ENCODE assay signal across 1 cellular context in the genomic region with DNA sequence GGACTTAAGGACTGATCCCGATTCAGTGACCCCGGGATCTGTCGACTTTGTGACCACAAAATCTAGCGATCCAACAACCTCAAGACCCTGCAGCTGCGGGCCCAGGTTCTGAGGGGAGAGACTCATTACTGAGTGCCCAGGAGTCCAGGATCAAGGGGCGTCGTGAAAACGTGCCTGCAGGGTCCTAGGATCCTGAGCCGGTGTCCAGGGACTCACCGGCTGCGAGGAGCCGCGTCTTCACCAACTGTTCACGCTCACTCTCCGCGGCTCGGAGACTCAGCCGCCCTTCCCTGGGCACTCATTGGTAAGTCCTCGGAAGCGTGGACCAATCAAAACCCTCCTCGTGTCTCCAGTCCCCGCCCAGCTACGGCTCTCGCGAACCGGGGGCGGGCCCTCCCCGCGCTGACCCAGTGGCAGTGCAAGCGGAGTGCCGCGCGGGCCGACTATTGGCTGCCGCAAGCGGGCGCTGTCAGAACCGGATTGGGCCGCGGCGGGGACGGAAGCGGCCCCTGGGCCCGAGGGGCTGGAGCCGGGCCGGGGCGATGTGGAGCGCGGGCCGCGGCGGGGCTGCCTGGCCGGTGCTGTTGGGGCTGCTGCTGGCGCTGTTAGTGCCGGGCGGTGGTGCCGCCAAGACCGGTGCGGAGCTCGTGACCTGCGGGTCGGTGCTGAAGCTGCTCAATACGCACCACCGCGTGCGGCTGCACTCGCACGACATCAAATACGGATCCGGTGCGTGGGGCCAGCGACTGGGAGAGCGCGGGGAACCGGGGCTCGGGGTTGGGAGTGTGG.
TF ChIP-seq lines count a peak whose summit lies in the region.

A gene with protein sequence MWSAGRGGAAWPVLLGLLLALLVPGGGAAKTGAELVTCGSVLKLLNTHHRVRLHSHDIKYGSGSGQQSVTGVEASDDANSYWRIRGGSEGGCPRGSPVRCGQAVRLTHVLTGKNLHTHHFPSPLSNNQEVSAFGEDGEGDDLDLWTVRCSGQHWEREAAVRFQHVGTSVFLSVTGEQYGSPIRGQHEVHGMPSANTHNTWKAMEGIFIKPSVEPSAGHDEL (plus strand): TSS at position 508 of the 789 bp plus-strand sequence. CDS start 35 bp downstream, at position 543.

TF ChIP-seq in H1, 55 proteins besides CTCF, POLR2A, EP300 and RAD21 (continued from another document):
- TF ChIP-seq SRF (IDR thresholded peaks at IDR 0.05; ENCODE audit: low read depth, low read length) (no peak), JUN (IDR thresholded peaks at IDR 0.05; ENCODE audit: low read depth, low read length) (no peak), CHD2 (IDR thresholded peaks at IDR 0.05; ENCODE audit: low read length) (peak; percentile 72), NANOG (IDR thresholded peaks at IDR 0.05; ENCODE audit: insufficient read depth, low read depth, low read length, poor library complexity, severe bottlenecking) (no peak), CREB1 (IDR thresholded peaks at IDR 0.05) (peak; percentile 45), TAF1 (IDR thresholded peaks at IDR 0.05; ENCODE audit: low read depth, low read length) (peak; percentile 84), POU5F1 (IDR thresholded peaks at IDR 0.05; ENCODE audit: low read depth, low read length) (no peak), RFX5 (IDR thresholded peaks at IDR 0.05; ENCODE audit: borderline replicate concordance, low read depth, low read length) (peak; percentile 35; the same call in 1 of the 2 replicates), RNF2 (IDR thresholded peaks at IDR 0.05; ENCODE audit: borderline replicate concordance, low read depth, low read length, missing control alignments, poor library complexity, severe bottlenecking) (peak; percentile 43), RXRA (IDR thresholded peaks at IDR 0.05; ENCODE audit: insufficient read depth, low read depth, low read length) (no peak), TEAD4 (IDR thresholded peaks at IDR 0.05; ENCODE audit: low read depth, low read length) (no peak), PHF8 (conservative IDR thresholded peaks at IDR 0.05; ENCODE audit: low read depth, low read length) (peak; percentile 69), SP2 (IDR thresholded peaks at IDR 0.05; ENCODE audit: low read length) (peak; percentile 45; the same call in 1 of the 2 replicates), CEBPB (IDR thresholded peaks at IDR 0.05; ENCODE audit: low read depth, low read length) (no peak), ASH2L (IDR thresholded peaks at IDR 0.05; ENCODE audit: low read length) (peak; percentile 87), KDM1A (IDR thresholded peaks at IDR 0.05; ENCODE audit: borderline replicate concordance, low read length) (no peak), HDAC2 (IDR thresholded peaks at IDR 0.05; ENCODE audit: borderline replicate concordance in 1 of 2, low read depth in 2 of 2, low read length in 2 of 2) (no peak; a peak in 1 of 4 replicates), SIN3A (conservative IDR thresholded peaks at IDR 0.05 in 1 of 2, IDR thresholded peaks at IDR 0.05 in 1 of 2; ENCODE audit: low read depth in 1 of 2, low read length in 2 of 2) (peak in 1 of 2 experiments; percentile 47; a peak in 2 of 4 replicates), TBP (IDR thresholded peaks at IDR 0.05; ENCODE audit: low read depth, low read length) (0 out of 2 replicates have a peak, but pooled peaks have one; percentile 57), RBBP5 (IDR thresholded peaks at IDR 0.05; ENCODE audit: borderline replicate concordance, low read depth, low read length) (peak; percentile 37; the same call in 1 of the 2 replicates), CHD1 (IDR thresholded peaks at IDR 0.05; ENCODE audit: low read depth, low read length) (no peak; the same call in 1 of the 2 replicates), POLR2AphosphoS5 (IDR thresholded peaks at IDR 0.05; ENCODE audit: low read depth, low read length) (peak; percentile 75), SUZ12 (IDR thresholded peaks at IDR 0.05; ENCODE audit: low read length) (peak; percentile 33; the same call in 1 of the 2 replicates), CTBP2 (IDR thresholded peaks at IDR 0.05; ENCODE audit: borderline replicate concordance, insufficient read depth, insufficient read length, low read length) (no peak), EGR1 (IDR thresholded peaks at IDR 0.05; ENCODE audit: borderline replicate concordance, low read depth, low read length) (no peak), JUND (IDR thresholded peaks at IDR 0.05; ENCODE audit: low read length) (no peak), SP1 (IDR thresholded peaks at IDR 0.05; ENCODE audit: low read depth, low read length) (peak; percentile 91), EZH2 (IDR thresholded peaks at IDR 0.05; ENCODE audit: low read depth, low read length, severe bottlenecking) (no peak), KDM4A (IDR thresholded peaks at IDR 0.05; ENCODE audit: low read depth, low read length, severe bottlenecking) (peak; percentile 94), BRCA1 (IDR thresholded peaks at IDR 0.05; ENCODE audit: low read depth, low read length) (no peak), SP4 (IDR thresholded peaks at IDR 0.05; ENCODE audit: low read length) (no peak), GABPA (IDR thresholded peaks at IDR 0.05; ENCODE audit: borderline replicate concordance, insufficient read depth, low read length) (no peak), KDM5A (IDR thresholded peaks at IDR 0.05; ENCODE audit: low read length) (0 out of 2 replicates have a peak, but pooled peaks have one; percentile 52)
- TF ChIP-seq, protein P1, sequence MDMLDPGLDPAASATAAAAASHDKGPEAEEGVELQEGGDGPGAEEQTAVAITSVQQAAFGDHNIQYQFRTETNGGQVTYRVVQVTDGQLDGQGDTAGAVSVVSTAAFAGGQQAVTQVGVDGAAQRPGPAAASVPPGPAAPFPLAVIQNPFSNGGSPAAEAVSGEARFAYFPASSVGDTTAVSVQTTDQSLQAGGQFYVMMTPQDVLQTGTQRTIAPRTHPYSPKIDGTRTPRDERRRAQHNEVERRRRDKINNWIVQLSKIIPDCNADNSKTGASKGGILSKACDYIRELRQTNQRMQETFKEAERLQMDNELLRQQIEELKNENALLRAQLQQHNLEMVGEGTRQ (IDR thresholded peaks at IDR 0.05; ENCODE audit: low read length) = no peak
- TF ChIP-seq, protein P2, sequence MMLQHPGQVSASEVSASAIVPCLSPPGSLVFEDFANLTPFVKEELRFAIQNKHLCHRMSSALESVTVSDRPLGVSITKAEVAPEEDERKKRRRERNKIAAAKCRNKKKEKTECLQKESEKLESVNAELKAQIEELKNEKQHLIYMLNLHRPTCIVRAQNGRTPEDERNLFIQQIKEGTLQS (IDR thresholded peaks at IDR 0.05; ENCODE audit: insufficient read depth, low read depth, low read length) = no peak
- TF ChIP-seq, protein P3, sequence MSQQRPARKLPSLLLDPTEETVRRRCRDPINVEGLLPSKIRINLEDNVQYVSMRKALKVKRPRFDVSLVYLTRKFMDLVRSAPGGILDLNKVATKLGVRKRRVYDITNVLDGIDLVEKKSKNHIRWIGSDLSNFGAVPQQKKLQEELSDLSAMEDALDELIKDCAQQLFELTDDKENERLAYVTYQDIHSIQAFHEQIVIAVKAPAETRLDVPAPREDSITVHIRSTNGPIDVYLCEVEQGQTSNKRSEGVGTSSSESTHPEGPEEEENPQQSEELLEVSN (IDR thresholded peaks at IDR 0.05) = peak; percentile 82
- TF ChIP-seq, protein P4, sequence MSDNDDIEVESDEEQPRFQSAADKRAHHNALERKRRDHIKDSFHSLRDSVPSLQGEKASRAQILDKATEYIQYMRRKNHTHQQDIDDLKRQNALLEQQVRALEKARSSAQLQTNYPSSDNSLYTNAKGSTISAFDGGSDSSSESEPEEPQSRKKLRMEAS (IDR thresholded peaks at IDR 0.05) = peak; percentile 57
- TF ChIP-seq, protein P5, sequence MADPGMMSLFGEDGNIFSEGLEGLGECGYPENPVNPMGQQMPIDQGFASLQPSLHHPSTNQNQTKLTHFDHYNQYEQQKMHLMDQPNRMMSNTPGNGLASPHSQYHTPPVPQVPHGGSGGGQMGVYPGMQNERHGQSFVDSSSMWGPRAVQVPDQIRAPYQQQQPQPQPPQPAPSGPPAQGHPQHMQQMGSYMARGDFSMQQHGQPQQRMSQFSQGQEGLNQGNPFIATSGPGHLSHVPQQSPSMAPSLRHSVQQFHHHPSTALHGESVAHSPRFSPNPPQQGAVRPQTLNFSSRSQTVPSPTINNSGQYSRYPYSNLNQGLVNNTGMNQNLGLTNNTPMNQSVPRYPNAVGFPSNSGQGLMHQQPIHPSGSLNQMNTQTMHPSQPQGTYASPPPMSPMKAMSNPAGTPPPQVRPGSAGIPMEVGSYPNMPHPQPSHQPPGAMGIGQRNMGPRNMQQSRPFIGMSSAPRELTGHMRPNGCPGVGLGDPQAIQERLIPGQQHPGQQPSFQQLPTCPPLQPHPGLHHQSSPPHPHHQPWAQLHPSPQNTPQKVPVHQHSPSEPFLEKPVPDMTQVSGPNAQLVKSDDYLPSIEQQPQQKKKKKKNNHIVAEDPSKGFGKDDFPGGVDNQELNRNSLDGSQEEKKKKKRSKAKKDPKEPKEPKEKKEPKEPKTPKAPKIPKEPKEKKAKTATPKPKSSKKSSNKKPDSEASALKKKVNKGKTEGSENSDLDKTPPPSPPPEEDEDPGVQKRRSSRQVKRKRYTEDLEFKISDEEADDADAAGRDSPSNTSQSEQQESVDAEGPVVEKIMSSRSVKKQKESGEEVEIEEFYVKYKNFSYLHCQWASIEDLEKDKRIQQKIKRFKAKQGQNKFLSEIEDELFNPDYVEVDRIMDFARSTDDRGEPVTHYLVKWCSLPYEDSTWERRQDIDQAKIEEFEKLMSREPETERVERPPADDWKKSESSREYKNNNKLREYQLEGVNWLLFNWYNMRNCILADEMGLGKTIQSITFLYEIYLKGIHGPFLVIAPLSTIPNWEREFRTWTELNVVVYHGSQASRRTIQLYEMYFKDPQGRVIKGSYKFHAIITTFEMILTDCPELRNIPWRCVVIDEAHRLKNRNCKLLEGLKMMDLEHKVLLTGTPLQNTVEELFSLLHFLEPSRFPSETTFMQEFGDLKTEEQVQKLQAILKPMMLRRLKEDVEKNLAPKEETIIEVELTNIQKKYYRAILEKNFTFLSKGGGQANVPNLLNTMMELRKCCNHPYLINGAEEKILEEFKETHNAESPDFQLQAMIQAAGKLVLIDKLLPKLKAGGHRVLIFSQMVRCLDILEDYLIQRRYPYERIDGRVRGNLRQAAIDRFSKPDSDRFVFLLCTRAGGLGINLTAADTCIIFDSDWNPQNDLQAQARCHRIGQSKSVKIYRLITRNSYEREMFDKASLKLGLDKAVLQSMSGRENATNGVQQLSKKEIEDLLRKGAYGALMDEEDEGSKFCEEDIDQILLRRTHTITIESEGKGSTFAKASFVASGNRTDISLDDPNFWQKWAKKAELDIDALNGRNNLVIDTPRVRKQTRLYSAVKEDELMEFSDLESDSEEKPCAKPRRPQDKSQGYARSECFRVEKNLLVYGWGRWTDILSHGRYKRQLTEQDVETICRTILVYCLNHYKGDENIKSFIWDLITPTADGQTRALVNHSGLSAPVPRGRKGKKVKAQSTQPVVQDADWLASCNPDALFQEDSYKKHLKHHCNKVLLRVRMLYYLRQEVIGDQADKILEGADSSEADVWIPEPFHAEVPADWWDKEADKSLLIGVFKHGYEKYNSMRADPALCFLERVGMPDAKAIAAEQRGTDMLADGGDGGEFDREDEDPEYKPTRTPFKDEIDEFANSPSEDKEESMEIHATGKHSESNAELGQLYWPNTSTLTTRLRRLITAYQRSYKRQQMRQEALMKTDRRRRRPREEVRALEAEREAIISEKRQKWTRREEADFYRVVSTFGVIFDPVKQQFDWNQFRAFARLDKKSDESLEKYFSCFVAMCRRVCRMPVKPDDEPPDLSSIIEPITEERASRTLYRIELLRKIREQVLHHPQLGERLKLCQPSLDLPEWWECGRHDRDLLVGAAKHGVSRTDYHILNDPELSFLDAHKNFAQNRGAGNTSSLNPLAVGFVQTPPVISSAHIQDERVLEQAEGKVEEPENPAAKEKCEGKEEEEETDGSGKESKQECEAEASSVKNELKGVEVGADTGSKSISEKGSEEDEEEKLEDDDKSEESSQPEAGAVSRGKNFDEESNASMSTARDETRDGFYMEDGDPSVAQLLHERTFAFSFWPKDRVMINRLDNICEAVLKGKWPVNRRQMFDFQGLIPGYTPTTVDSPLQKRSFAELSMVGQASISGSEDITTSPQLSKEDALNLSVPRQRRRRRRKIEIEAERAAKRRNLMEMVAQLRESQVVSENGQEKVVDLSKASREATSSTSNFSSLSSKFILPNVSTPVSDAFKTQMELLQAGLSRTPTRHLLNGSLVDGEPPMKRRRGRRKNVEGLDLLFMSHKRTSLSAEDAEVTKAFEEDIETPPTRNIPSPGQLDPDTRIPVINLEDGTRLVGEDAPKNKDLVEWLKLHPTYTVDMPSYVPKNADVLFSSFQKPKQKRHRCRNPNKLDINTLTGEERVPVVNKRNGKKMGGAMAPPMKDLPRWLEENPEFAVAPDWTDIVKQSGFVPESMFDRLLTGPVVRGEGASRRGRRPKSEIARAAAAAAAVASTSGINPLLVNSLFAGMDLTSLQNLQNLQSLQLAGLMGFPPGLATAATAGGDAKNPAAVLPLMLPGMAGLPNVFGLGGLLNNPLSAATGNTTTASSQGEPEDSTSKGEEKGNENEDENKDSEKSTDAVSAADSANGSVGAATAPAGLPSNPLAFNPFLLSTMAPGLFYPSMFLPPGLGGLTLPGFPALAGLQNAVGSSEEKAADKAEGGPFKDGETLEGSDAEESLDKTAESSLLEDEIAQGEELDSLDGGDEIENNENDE (IDR thresholded peaks at IDR 0.05; ENCODE audit: insufficient replicate concordance, low read length) = no peak
TF ChIP-seq in H1: peak in this region for 19.
